In the genomic region with DNA sequence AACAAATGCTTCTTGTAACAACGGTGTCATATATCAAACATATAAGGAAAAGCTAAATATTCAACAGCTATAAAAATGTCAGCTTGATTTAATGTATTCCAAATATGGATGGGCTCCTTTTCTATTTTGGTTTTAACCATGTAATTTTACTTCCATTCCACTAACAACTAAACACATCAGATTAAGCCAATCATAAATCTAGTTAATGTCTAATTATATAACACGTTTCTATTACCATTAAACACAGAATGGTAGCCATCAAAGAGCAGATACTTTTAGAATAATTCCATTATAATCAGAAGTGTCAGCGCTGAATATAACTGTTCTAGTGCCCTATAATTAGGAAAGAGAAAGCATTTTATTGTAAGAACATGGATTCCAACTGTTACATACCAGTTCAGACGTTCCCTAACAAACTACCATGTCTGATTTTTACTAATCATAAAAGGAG, we compare ENCODE assay signal across 8 cellular contexts. TPM values are rescaled to one million over a fixed set of nuclear protein-coding genes. Genes with fewer than 3 reads are reported as not detected.
DNase-seq lines count a peak whose midpoint lies in the region; ATAC-seq lines count a peak whose summit lies in the region.

No MANE protein-coding gene starts in this region.

- peaks cover 6 to 25% of the 10 kb centered on the region in 2 donors for H3K36me3 Mint-ChIP-seq in CD4-positive, alpha-beta memory T cell
- peaks cover 68% of the 10 kb centered on the region for H3K36me3 Mint-ChIP-seq in activated CD4-positive, alpha-beta memory T cell treated with anti-CD3 and anti-CD28 coated beads, Interleukin-2, amount 10 ng/mL, durations not matched to agents 7 days and 5 days (ENCODE audit: low read depth)

- peak; percentile 12 for ATAC-seq in GM19467 (IDR thresholded peaks at IDR 0.05; ENCODE audit: unreplicated experiment)

- POLR2A ChIA-PET in CD4-positive, alpha-beta memory T cell (lab: Charles Lee; ENCODE audit: partially characterized antibody): interaction anchor here (2.0 to 2.4 kb wide), 2 partner anchors 10 to 40 kb away, joined by 10 to 27 read pairs; partner anchors contain the start of genes ATMIN, CENPN and CMC2
- POLR2A ChIA-PET in activated CD4-positive, alpha-beta memory T cell treated with anti-CD3 and anti-CD28 coated beads, Interleukin-2, amount 10 ng/mL, durations not matched to agents 7 days and 5 days (lab: Charles Lee): interaction anchor here (0.7 to 1.6 kb wide), 4 partner anchors 9 to 40 kb away, joined by 3 to 17 read pairs (median 6); partner anchors contain the start of genes ATMIN, CENPN and CMC2

- H3K36me3 ChIP-seq in CD4-positive, alpha-beta memory T cell (ENCODE audit: insufficient read depth, low read length): peaks cover 2% of the 10 kb centered on the region
- no peaks in the 10 kb centered on the region for H3K36me3 ChIP-seq in mucosa of stomach (ENCODE audit: control insufficient read depth, insufficient read depth, low read length)

- H3K4me1 ChIP-seq in CD4-positive, alpha-beta memory T cell (ENCODE audit: insufficient read depth, low read length): peaks cover 32% of the 10 kb centered on the region
- H3K4me1 ChIP-seq in mucosa of stomach (ENCODE audit: control insufficient read depth, insufficient read depth, low read length): peaks cover 16% of the 10 kb centered on the region

- H3K27ac ChIP-seq in CD4-positive, alpha-beta memory T cell (ENCODE audit: low read depth, low read length): peak overlapping the region; percentile 63

- peak overlapping the region; percentile 26 for H3K9ac ChIP-seq in mucosa of stomach (ENCODE audit: low read length)

- H3K9me3 ChIP-seq in CD4-positive, alpha-beta memory T cell (ENCODE audit: control insufficient read depth in 1 of 2, low read length in 2 of 2): no peaks in the 10 kb centered on the region
- no peaks in the 10 kb centered on the region for H3K9me3 ChIP-seq in mucosa of stomach (ENCODE audit: control insufficient read depth, low read length)

- H3K27me3 Mint-ChIP-seq in CD4-positive, alpha-beta memory T cell: no peaks in the 10 kb centered on the region
- no peaks in the 10 kb centered on the region for H3K27me3 Mint-ChIP-seq in activated CD4-positive, alpha-beta memory T cell treated with anti-CD3 and anti-CD28 coated beads, Interleukin-2, amount 10 ng/mL, durations not matched to agents 7 days and 5 days

- CTCF ChIA-PET in CD4-positive, alpha-beta memory T cell (lab: Charles Lee; ENCODE audit: partially characterized antibody): interaction anchor here (0.6 to 2.3 kb wide), 3 partner anchors 8 to 40 kb away, joined by 3 to 13 read pairs (median 8); partner anchors contain the start of gene ATMIN
- CTCF ChIA-PET in activated CD4-positive, alpha-beta memory T cell treated with anti-CD3 and anti-CD28 coated beads, Interleukin-2, amount 10 ng/mL, durations not matched to agents 7 days and 5 days (lab: Charles Lee): interaction anchor here (1.9 kb wide), 1 partner anchor 10 kb away, joined by 9 read pairs; the partner anchor contains the start of genes CENPN and CMC2

- peak overlapping the region; percentile 93 to 98 (median 94) for H3K27ac Mint-ChIP-seq in CD4-positive, alpha-beta memory T cell
- peak overlapping the region; percentile 98 for H3K27ac Mint-ChIP-seq in activated CD4-positive, alpha-beta memory T cell treated with anti-CD3 and anti-CD28 coated beads, Interleukin-2, amount 10 ng/mL, durations not matched to agents 7 days and 5 days

- H3K9me3 Mint-ChIP-seq in CD4-positive, alpha-beta memory T cell: peaks cover 0 to 4% (median 0%) of the 10 kb centered on the region in 8 donors
- H3K9me3 Mint-ChIP-seq in activated CD4-positive, alpha-beta memory T cell treated with anti-CD3 and anti-CD28 coated beads, Interleukin-2, amount 10 ng/mL, durations not matched to agents 7 days and 5 days: no peaks in the 10 kb centered on the region

- intact Hi-C loops in CD4-positive, alpha-beta memory T cell (cut with micrococcal nuclease): loop anchor here (1.0 kb wide), 2 partner anchors 11 to 448 kb away; partner anchors contain the start of genes CENPN and CMIP

- H3K27me3 ChIP-seq in CD4-positive, alpha-beta memory T cell (ENCODE audit: insufficient read depth, low read length): no peaks in the 10 kb centered on the region
- H3K27me3 ChIP-seq in mucosa of stomach (ENCODE audit: control insufficient read depth, insufficient read depth, low read length): no peaks in the 10 kb centered on the region

- peaks cover 19 to 65% (median 52%) of the 10 kb centered on the region in 4 donors for H3K4me1 Mint-ChIP-seq in CD4-positive, alpha-beta memory T cell
- peaks cover 73% of the 10 kb centered on the region for H3K4me1 Mint-ChIP-seq in activated CD4-positive, alpha-beta memory T cell treated with anti-CD3 and anti-CD28 coated beads, Interleukin-2, amount 10 ng/mL, durations not matched to agents 7 days and 5 days

- H3K4me3 Mint-ChIP-seq in CD4-positive, alpha-beta memory T cell: peak overlapping the region; percentile 91 to 98 (median 96)
- H3K4me3 Mint-ChIP-seq in activated CD4-positive, alpha-beta memory T cell treated with anti-CD3 and anti-CD28 coated beads, Interleukin-2, amount 10 ng/mL, durations not matched to agents 7 days and 5 days: peak overlapping the region; percentile 92

- peak overlapping the region; percentile 36 to 70 for H3K4me3 ChIP-seq in CD4-positive, alpha-beta memory T cell (ENCODE audit: low read length in 2 of 2)
- peak overlapping the region; percentile 23 for H3K4me3 ChIP-seq in mucosa of stomach (ENCODE audit: low read length)

- DNase-seq in CD4-positive, alpha-beta memory T cell: no peak
- no peak for DNase-seq in activated CD4-positive, alpha-beta memory T cell treated with anti-CD3 and anti-CD28 coated beads, Interleukin-2, amount 10 ng/mL, durations not matched to agents 7 days and 5 days
- no peak for DNase-seq in GF-D8 (lab: John Stamatoyannopoulos, UW)
- no peak for DNase-seq in HK-2 (ENCODE audit: unreplicated experiment)
- DNase-seq in AML-193 (lab: John Stamatoyannopoulos, UW): no peak
- no peak for DNase-seq in kidney tubule cell (ENCODE audit: low spot score)

RNA-seq across cellular contexts. Expression of gene CMC2, which starts 10.0 kb away (rescaled TPM):
- 10 to 100 TPM; 39.7 to 39.9 TPM for total RNA-seq in CD4-positive, alpha-beta memory T cell
- polyA plus RNA-seq in CD4-positive, alpha-beta memory T cell: 100 to 1,000 TPM; 109 to 154 TPM
- total RNA-seq in activated CD4-positive, alpha-beta memory T cell treated with anti-CD3 and anti-CD28 coated beads, Interleukin-2, amount 10 ng/mL, durations not matched to agents 7 days and 5 days: 10 to 100 TPM; 90.7 to 99.9 TPM

RNA-seq across cellular contexts. Expression of gene CENPN, which starts 10.3 kb away (rescaled TPM):
- total RNA-seq in CD4-positive, alpha-beta memory T cell: 1 to 10 TPM; 3.4 to 4.0 TPM
- 1 to 10 TPM; 2.9 to 3.9 TPM for polyA plus RNA-seq in CD4-positive, alpha-beta memory T cell
- 10 to 100 TPM; 62.2 to 66.9 TPM for total RNA-seq in activated CD4-positive, alpha-beta memory T cell treated with anti-CD3 and anti-CD28 coated beads, Interleukin-2, amount 10 ng/mL, durations not matched to agents 7 days and 5 days

RNA-seq across cellular contexts. Expression of gene ATMIN, which starts 38.9 kb away (rescaled TPM):
- 10 to 100 TPM; 39.3 to 45.4 TPM for total RNA-seq in CD4-positive, alpha-beta memory T cell
- polyA plus RNA-seq in CD4-positive, alpha-beta memory T cell: 10 to 100 TPM; 26.1 to 46.3 TPM
- 10 to 100 TPM; 29.6 to 33.8 TPM for total RNA-seq in activated CD4-positive, alpha-beta memory T cell treated with anti-CD3 and anti-CD28 coated beads, Interleukin-2, amount 10 ng/mL, durations not matched to agents 7 days and 5 days

Comparison
In these comparisons a context has a peak if more than half of its experiments do, and no peak if none do; other contexts are left out.
1. RNA of gene CENPN, which starts 10.3 kb away (total RNA-seq): 62.2 to 66.9 TPM in activated CD4-positive, alpha-beta memory T cell treated with anti-CD3 and anti-CD28 coated beads, Interleukin-2, amount 10 ng/mL, durations not matched to agents 7 days and 5 days; 3.4 to 4.0 TPM in CD4-positive, alpha-beta memory T cell; every median in the first group is over 10 times any median in the second.